Comparison of ENCODE assay signal across 20 cellular contexts in the genomic region with DNA sequence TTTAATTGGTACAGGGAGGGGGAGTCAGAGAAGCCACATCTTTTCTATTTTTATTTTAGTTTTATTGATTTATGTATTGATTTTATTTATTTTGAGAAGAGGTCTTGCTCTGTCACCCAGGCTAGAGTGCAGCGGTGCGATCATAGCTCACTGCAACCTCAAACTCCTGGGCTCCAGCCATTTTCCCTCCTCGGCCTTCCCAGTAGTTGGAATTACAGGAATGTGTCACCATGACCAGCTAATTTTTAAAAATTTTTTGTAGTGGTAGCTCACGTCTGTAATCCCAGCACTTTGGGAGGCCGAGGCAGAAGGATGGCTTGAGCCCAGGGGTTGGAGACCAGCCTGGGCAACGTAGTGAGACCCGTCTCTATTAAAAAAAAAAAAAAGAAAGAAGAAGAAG. TPM values are rescaled to one million over a fixed set of nuclear protein-coding genes. Genes with fewer than 3 reads are reported as not detected.
A peak's percentile ranks its signal among the peaks of the same experiment; 100 is the strongest.
DNase-seq lines count a peak whose midpoint lies in the region; ATAC-seq and TF ChIP-seq lines count a peak whose summit lies in the region.
"Had no signal": no experiment of that assay in that cellular context is flagged by ENCODE, and none has a peak within 500 bp of the region (broad histone marks: within the 10 kb centered on the region; RNA-seq: fewer than 3 reads in every experiment).

No MANE protein-coding gene starts in this region.

- no peaks in the 10 kb centered on the region for H3K27me3 ChIP-seq in CD4-positive, alpha-beta T cell (ENCODE audit: control insufficient read depth, insufficient read depth, low read length)
- H3K27me3 ChIP-seq: Peyer's patch had no signal

- POLR2A ChIA-PET in CD4-positive, alpha-beta T cell (lab: Charles Lee) = no interaction called here

- DNase-seq in CD4-positive, alpha-beta T cell = no peak
- DNase-seq in GM04503 (ENCODE audit: low read depth) (peak; percentile 39), astrocyte of the hippocampus (ENCODE audit: low read depth, low spot score) (peak; percentile 72), memory B cell (ENCODE audit: low spot score in 2 of 2) (no peak), NCI-H1105 (lab: John Stamatoyannopoulos, UW) (no peak), endothelial cell (ENCODE audit: low spot score) (no peak), NK-92 (lab: John Stamatoyannopoulos, UW; ENCODE audit: unreplicated experiment) (no peak)
- DNase-seq in stimulated activated CD4-positive, alpha-beta T cell treated with anti-CD3 and anti-CD28 coated beads, Interleukin-4, amount 100 ng/mL, for 24 hours = no peak
- DNase-seq: CD4-positive, CD25-positive, alpha-beta regulatory T cell; DMS79; GDM1; KBM-7; NCI-H1092; NCI-H2081 treated with DMSO at 0.1 percent for 48 hours; NCI-H226; NCI-H524 treated with DMSO at 0.1 percent for 48 hours; Peyer's patch; SHP77 treated with DMSO at 0.1 percent for 48 hours had no signal

- H3K9me3 ChIP-seq in CD4-positive, alpha-beta T cell (ENCODE audit: control insufficient read depth, low read length) = no peaks in the 10 kb centered on the region
- H3K9me3 ChIP-seq: Peyer's patch had no signal

- TF ChIP-seq CTCF in CD4-positive, alpha-beta T cell (IDR thresholded peaks at IDR 0.05) = no peak
- TF ChIP-seq CTCF in endothelial cell (IDR thresholded peaks at IDR 0.05; ENCODE audit: unreplicated experiment) = no peak

- H3K27ac Mint-ChIP-seq in CD4-positive, alpha-beta T cell = peak overlapping the region; percentile 62
- H3K27ac Mint-ChIP-seq in memory B cell = peak overlapping the region; percentile 47
- no peak overlapping the region for H3K27ac Mint-ChIP-seq in endothelial cell (ENCODE audit: unreplicated experiment)

- no peaks in the 10 kb centered on the region for H3K9me3 Mint-ChIP-seq in CD4-positive, alpha-beta T cell
- H3K9me3 Mint-ChIP-seq in memory B cell = no peaks in the 10 kb centered on the region
- H3K9me3 Mint-ChIP-seq in endothelial cell (ENCODE audit: unreplicated experiment) = no peaks in the 10 kb centered on the region
- H3K9me3 Mint-ChIP-seq: CD4-positive, CD25-positive, alpha-beta regulatory T cell had no signal

- peaks cover 23% of the 10 kb centered on the region for H3K4me1 Mint-ChIP-seq in CD4-positive, alpha-beta T cell (ENCODE audit: low read depth)
- H3K4me1 Mint-ChIP-seq in memory B cell = peaks cover 19% of the 10 kb centered on the region
- peaks cover 3% of the 10 kb centered on the region for H3K4me1 Mint-ChIP-seq in endothelial cell (ENCODE audit: unreplicated experiment)

- intact Hi-C loops in CD4-positive, alpha-beta T cell (cut with DNase I, micrococcal nuclease) = no loop called here

- H3K27ac ChIP-seq in CD4-positive, alpha-beta T cell (ENCODE audit: low read depth, low read length) = no peak overlapping the region
- H3K27ac ChIP-seq: Peyer's patch had no signal

- H3K4me3 Mint-ChIP-seq in CD4-positive, alpha-beta T cell = no peak overlapping the region
- no peak overlapping the region for H3K4me3 Mint-ChIP-seq in memory B cell
- H3K4me3 Mint-ChIP-seq in endothelial cell (ENCODE audit: unreplicated experiment) = no peak overlapping the region
- H3K4me3 Mint-ChIP-seq: B cell had no signal

- CTCF ChIA-PET in CD4-positive, alpha-beta T cell (lab: Charles Lee) = interaction anchor here (1.1 kb wide), 1 partner anchor 13 kb away, joined by 6 read pairs; no protein-coding TSS in a partner anchor

- H3K27me3 Mint-ChIP-seq in CD4-positive, alpha-beta T cell = no peaks in the 10 kb centered on the region
- H3K27me3 Mint-ChIP-seq in memory B cell (no peaks in the 10 kb centered on the region), endothelial cell (ENCODE audit: unreplicated experiment) (peaks cover 10% of the 10 kb centered on the region)
- H3K27me3 Mint-ChIP-seq: B cell; CD4-positive, CD25-positive, alpha-beta regulatory T cell had no signal

- peaks cover 71% of the 10 kb centered on the region for H3K36me3 Mint-ChIP-seq in CD4-positive, alpha-beta T cell (ENCODE audit: low read depth)
- H3K36me3 Mint-ChIP-seq in memory B cell (peaks cover 21% of the 10 kb centered on the region), endothelial cell (ENCODE audit: low read depth, unreplicated experiment) (no peaks in the 10 kb centered on the region)

- ATAC-seq in CD4-positive, alpha-beta T cell (ENCODE audit: poor library complexity) = no peak
- ATAC-seq in memory B cell (ENCODE audit: low read depth) = no peak

RNA-seq across cellular contexts. Expression of a gene that starts 4.1 kb away (rescaled TPM):
- total RNA-seq in CD4-positive, alpha-beta T cell = 10 to 100 TPM; 25.0 to 26.7 TPM
- 6.3 TPM for total RNA-seq in endothelial cell (ENCODE audit: unreplicated experiment)

RNA-seq across cellular contexts. Expression of a gene that starts 7.8 kb away (rescaled TPM):
- total RNA-seq in CD4-positive, alpha-beta T cell = not detected
- not detected for total RNA-seq in endothelial cell (ENCODE audit: unreplicated experiment)
- total RNA-seq: B cell; CD4-positive, CD25-positive, alpha-beta regulatory T cell; H1; Peyer's patch had no signal

RNA-seq across cellular contexts. Expression of a gene that starts 26.2 kb away (rescaled TPM):
- total RNA-seq in CD4-positive, alpha-beta T cell = under 1 TPM in 1 of 2 experiments, not detected in 1; 0.25 TPM
- total RNA-seq in endothelial cell (ENCODE audit: unreplicated experiment) = 0.90 TPM
- total RNA-seq: B cell; CD4-positive, CD25-positive, alpha-beta regulatory T cell had no signal

RNA-seq across cellular contexts. Expression of a gene that starts 29.6 kb away (rescaled TPM):
- total RNA-seq in CD4-positive, alpha-beta T cell = 10 to 100 TPM; 14.6 to 16.3 TPM
- total RNA-seq in endothelial cell (ENCODE audit: unreplicated experiment) = 16.2 TPM

RNA-seq across cellular contexts. Expression of a gene that starts 36.9 kb away (rescaled TPM):
- total RNA-seq in CD4-positive, alpha-beta T cell = under 1 TPM; 0.39 to 0.49 TPM
- not detected for total RNA-seq in endothelial cell (ENCODE audit: unreplicated experiment)

Comparison
In these comparisons a context has a peak if more than half of its experiments do, and no peak if none do; other contexts are left out.
1. DNase-seq: peak in GM04503 (single experiment) and astrocyte of the hippocampus (single experiment); none in CD4-positive, alpha-beta T cell (0 of 10), memory B cell (0 of 2), NCI-H1105 (single experiment), stimulated activated CD4-positive, alpha-beta T cell treated with anti-CD3 and anti-CD28 coated beads, Interleukin-4, amount 100 ng/mL, for 24 hours (single experiment), endothelial cell (single experiment) and NK-92 (single experiment).